ENCODE assay signal across 8 cellular contexts in the genomic region with DNA sequence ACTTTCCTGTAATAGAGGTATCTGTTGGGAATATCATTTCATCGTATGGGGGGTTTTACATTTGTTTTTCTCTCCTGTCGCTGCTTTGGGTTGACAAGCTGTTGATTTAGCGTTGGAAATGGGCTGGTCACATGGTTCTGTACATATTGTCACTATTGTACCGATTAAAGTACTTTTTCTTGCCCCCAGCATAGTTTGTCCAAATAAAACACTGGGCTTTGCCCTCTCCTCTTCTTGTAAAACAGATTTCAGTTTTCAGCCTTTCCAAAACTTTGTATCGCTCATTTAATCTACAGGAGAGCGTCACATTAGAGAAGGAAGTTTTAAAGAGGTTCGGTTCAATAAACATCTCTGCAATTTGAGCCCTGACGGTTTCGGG. TPM values are rescaled to one million over a fixed set of nuclear protein-coding genes. Genes with fewer than 3 reads are reported as not detected.
DNase-seq lines count a peak whose midpoint lies in the region; ATAC-seq lines count a peak whose summit lies in the region.

No MANE protein-coding gene starts in this region.

- no CpG with 5 or more reads among the region's 9 CpGs for WGBS in trophoblast cell (ENCODE audit: extremely low coverage, insufficient coverage, insufficient read length)

- H3K9ac ChIP-seq in ES-I3 (ENCODE audit: low read depth, low read length) (peak overlapping the region; percentile 66; the same call in 1 of the 2 replicates), trophoblast cell (ENCODE audit: low read length) (no peak overlapping the region)

- H4K91ac ChIP-seq in trophoblast cell (ENCODE audit: low read depth, low read length), result no peak overlapping the region

- H3K79me1 ChIP-seq in trophoblast cell (ENCODE audit: low read length), result peaks cover 10% of the 10 kb centered on the region

- H4K12ac ChIP-seq in trophoblast cell (ENCODE audit: low read depth, low read length), result no peak overlapping the region

- ATAC-seq in GM21367 (IDR thresholded peaks at IDR 0.05; ENCODE audit: unreplicated experiment), result no peak
- no peak for ATAC-seq in GM18867 (IDR thresholded peaks at IDR 0.05; ENCODE audit: unreplicated experiment)

- peak overlapping the region; percentile 93 for H3K4me2 ChIP-seq in trophoblast cell (ENCODE audit: low read length)

- no peak overlapping the region for H2BK12ac ChIP-seq in trophoblast cell (ENCODE audit: low read length)

- H2BK5ac ChIP-seq in trophoblast cell (ENCODE audit: low read depth, low read length, poor library complexity), result no peak overlapping the region

- H2BK120ac ChIP-seq in trophoblast cell (ENCODE audit: insufficient read depth, low read length, poor library complexity), result no peak overlapping the region

- no peak overlapping the region for H3K14ac ChIP-seq in trophoblast cell (ENCODE audit: low read length)

- DNase-seq in OCI-M1 (lab: John Stamatoyannopoulos, UW) (peak; percentile 65), epithelial cell of prostate (ENCODE audit: low read depth, low spot score) (no peak), trophoblast cell (no peak), NCI-H226 (no peak), mucosa of gallbladder (ENCODE audit: low spot score) (no peak)

- H3K4me1 ChIP-seq in ES-I3 (ENCODE audit: insufficient read depth, low read length) (peaks cover 26% of the 10 kb centered on the region), trophoblast cell (ENCODE audit: control insufficient read depth in 1 of 2, insufficient read depth in 2 of 2, low read length in 2 of 2) (peaks cover 3 to 5% of the 10 kb centered on the region in 2 experiments)

- no peak overlapping the region for H2AK5ac ChIP-seq in trophoblast cell (ENCODE audit: low read length)

- no peak overlapping the region for H3K4me3 ChIP-seq in trophoblast cell (ENCODE audit: low read depth, low read length)

- H3K36me3 ChIP-seq in ES-I3 (ENCODE audit: insufficient read depth, low read length) (no peaks in the 10 kb centered on the region), trophoblast cell (ENCODE audit: control insufficient read depth in 1 of 2, insufficient read depth in 2 of 2, low read length in 2 of 2) (peaks cover 2 to 3% of the 10 kb centered on the region in 2 experiments)

- H3K27me3 ChIP-seq in trophoblast cell (ENCODE audit: insufficient read depth, low read length), result peaks cover 22% of the 10 kb centered on the region

- H2AFZ ChIP-seq in trophoblast cell (ENCODE audit: insufficient read depth, low read length, poor library complexity), result no peak overlapping the region

- no peak overlapping the region for H4K8ac ChIP-seq in trophoblast cell (ENCODE audit: low read depth, low read length)

- H3K9me3 ChIP-seq in ES-I3 (ENCODE audit: control insufficient read depth, insufficient read depth, low read length) (no peaks in the 10 kb centered on the region), trophoblast cell (ENCODE audit: insufficient read depth, low read depth, low read length) (no peaks in the 10 kb centered on the region)

- no peak overlapping the region for H3K23ac ChIP-seq in trophoblast cell (ENCODE audit: low read length)

- no peak overlapping the region for H3K4ac ChIP-seq in trophoblast cell (ENCODE audit: low read depth, low read length)

- no peak overlapping the region for H3K18ac ChIP-seq in trophoblast cell (ENCODE audit: low read length)

- peak overlapping the region; percentile 51 for H3K27ac ChIP-seq in epithelial cell of prostate
- H3K27ac ChIP-seq in trophoblast cell (ENCODE audit: low read depth, low read length), result no peak overlapping the region

- peaks cover 5% of the 10 kb centered on the region for H3K79me2 ChIP-seq in trophoblast cell (ENCODE audit: control insufficient read depth, insufficient read depth, low read length, poor library complexity)

RNA-seq across cellular contexts. Expression of gene BMI1, which starts 4.0 kb away (rescaled TPM):
- polyA plus RNA-seq in trophoblast cell (2013), result 10.1 and 10.3 TPM in 2 replicates
- total RNA-seq in mucosa of gallbladder, result 48.5 TPM

RNA-seq across cellular contexts. Expression of gene COMMD3, which starts 8.7 kb away (rescaled TPM):
- 22.3 and 23.4 TPM in 2 replicates for polyA plus RNA-seq in trophoblast cell (2013)
- total RNA-seq in mucosa of gallbladder, result 42.7 TPM

RNA-seq across cellular contexts. Expression of gene SPAG6, which starts 20.4 kb away (rescaled TPM):
- polyA plus RNA-seq in trophoblast cell (2013), result not detected in 2 replicates
- total RNA-seq in mucosa of gallbladder, result 0.23 TPM
